Comparison of ENCODE assay signal across 1 cellular context in genomic region chr3:64559658-64560057, GRCh38.
TF ChIP-seq lines count a peak whose summit lies in the region.

No MANE protein-coding gene starts in this region.

TF ChIP-seq in IMR-90, 13 proteins besides CTCF, POLR2A, EP300 and RAD21 (continued from another document):
- TF ChIP-seq CHD1 (IDR thresholded peaks at IDR 0.05; ENCODE audit: low read depth, low read length) (no peak), RFX5 (IDR thresholded peaks at IDR 0.05; ENCODE audit: low read depth, low read length) (no peak), USF2 (IDR thresholded peaks at IDR 0.05; ENCODE audit: low read depth, low read length) (no peak), NFE2L2 (IDR thresholded peaks at IDR 0.05; ENCODE audit: low read depth, low read length) (no peak), CEBPB (IDR thresholded peaks at IDR 0.05; ENCODE audit: low read depth, low read length) (no peak), MAZ (IDR thresholded peaks at IDR 0.05; ENCODE audit: borderline replicate concordance, low read depth, low read length) (no peak), FOS (IDR thresholded peaks at IDR 0.05; ENCODE audit: low read depth, low read length) (no peak), MAFK (IDR thresholded peaks at IDR 0.05; ENCODE audit: low read depth, low read length) (no peak), MXI1 (IDR thresholded peaks at IDR 0.05; ENCODE audit: borderline replicate concordance, low read depth, low read length) (no peak), RCOR1 (IDR thresholded peaks at IDR 0.05; ENCODE audit: insufficient replicate concordance, low read length) (no peak), BHLHE40 (IDR thresholded peaks at IDR 0.05; ENCODE audit: low read depth, low read length) (no peak)
